Comparison of ENCODE assay signal across 19 cellular contexts in genomic region chr4:137212601-137213000, GRCh38.
DNase-seq lines count a peak whose midpoint lies in the region; ATAC-seq and TF ChIP-seq lines count a peak whose summit lies in the region.
"Had no signal": no experiment of that assay in that cellular context is flagged by ENCODE, and none has a peak within 500 bp of the region (broad histone marks: within the 10 kb centered on the region; RNA-seq: fewer than 3 reads in every experiment).

No MANE protein-coding gene starts in this region.

- no peak for TF ChIP-seq POLR2A in GM18505 (IDR thresholded peaks at IDR 0.05; ENCODE audit: borderline replicate concordance, extremely low read depth, insufficient read depth, insufficient read length)

- in situ Hi-C loops in GM13977 (cut with MboI; ENCODE audit: low pct_unique_long_range_greater_than_20kb, low sequenced_read_pairs, unreplicated experiment) = no loop called here

- TF ChIP-seq CTCF in GM13977 (IDR thresholded peaks at IDR 0.05; ENCODE audit: extremely low read depth, insufficient read depth, missing control alignments) = no peak

- peak; percentile 7 for DNase-seq in NCI-H748 (lab: John Stamatoyannopoulos, UW; ENCODE audit: unreplicated experiment)
- DNase-seq in NCI-H748 treated with DMSO at 0.1 percent for 48 hours (lab: John Stamatoyannopoulos, UW) = no peak
- DNase-seq in medulla oblongata (ENCODE audit: extremely low spot score) = peak; percentile 81
- DNase-seq in putamen (ENCODE audit: low spot score) = peak; percentile 16
- DNase-seq in GM13977 (ENCODE audit: low spot score) = no peak
- DNase-seq in epidermal melanocyte (ENCODE audit: insufficient read length, low spot score) = no peak
- DNase-seq: GF-D8, GM23248, HCEC 1CT, KG1, NCI-H1092, NCI-H1436, NCI-H2029 treated with DMSO at 0.1 percent for 48 hours, NCI-H524 treated with DMSO at 0.1 percent for 48 hours, PC-9, RPMI8226, SHP77 treated with DMSO at 0.1 percent for 48 hours, SK-N-SH had no signal

- ATAC-seq in GM18505 (IDR thresholded peaks at IDR 0.05; ENCODE audit: unreplicated experiment) = no peak

Comparison
In these comparisons a context has a peak if more than half of its experiments do, and no peak if none do; other contexts are left out.
1. DNase-seq: peak in NCI-H748 (single experiment), medulla oblongata (single experiment) and putamen (single experiment); none in NCI-H748 treated with DMSO at 0.1 percent for 48 hours (single experiment), GM13977 (single experiment) and epidermal melanocyte (single experiment).